11 cellular contexts compared by ENCODE assay signal in the genomic region with DNA sequence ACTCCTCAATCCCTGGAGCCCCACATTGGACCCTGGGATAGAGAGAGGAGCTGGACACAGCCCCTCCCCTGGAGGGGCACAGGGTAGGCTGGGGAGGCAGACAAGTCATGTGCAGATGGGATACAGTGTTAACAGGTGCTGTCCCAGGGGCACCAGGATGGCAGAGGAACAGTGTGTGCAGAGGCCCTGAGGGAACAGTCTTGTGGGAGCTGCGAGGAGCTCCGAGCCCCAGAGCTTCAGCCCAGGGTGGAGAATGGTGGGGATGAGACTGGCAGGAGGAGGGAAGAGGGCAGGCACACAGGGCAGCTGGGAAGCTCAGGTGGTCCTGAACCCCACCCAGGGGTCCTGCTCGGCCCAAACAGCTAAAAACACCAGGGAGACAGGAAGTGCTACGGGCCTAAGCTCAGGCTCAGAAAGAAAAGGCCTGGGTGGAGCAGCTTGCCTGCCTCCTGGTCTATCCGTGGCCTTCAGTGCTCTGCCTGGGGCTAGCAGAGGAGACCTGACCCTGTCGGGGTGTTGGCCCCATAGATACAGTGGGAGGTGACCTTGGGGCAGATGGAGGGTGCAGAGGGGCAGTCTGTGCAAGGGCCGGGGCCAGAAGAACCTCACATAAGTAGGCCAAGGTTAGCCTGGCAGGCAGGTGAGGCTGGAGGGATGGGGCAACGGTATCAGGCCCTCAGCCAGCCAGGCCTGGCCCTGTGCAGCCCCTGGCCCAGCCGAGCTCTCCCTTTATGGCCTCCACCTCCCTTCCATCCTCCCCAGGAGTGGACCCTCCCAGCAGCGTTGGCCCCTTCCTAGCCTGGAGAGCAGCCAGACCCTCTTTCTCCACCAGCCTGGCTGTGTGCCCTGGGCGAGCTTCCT. TPM values are rescaled to one million over a fixed set of nuclear protein-coding genes. Genes with fewer than 3 reads are reported as not detected.
DNase-seq lines count a peak whose midpoint lies in the region; ATAC-seq and TF ChIP-seq lines count a peak whose summit lies in the region.
"Had no signal": no experiment of that assay in that cellular context is flagged by ENCODE, and none has a peak within 500 bp of the region (broad histone marks: within the 10 kb centered on the region; RNA-seq: fewer than 3 reads in every experiment).

No MANE protein-coding gene starts in this region.

- peaks cover 23% of the 10 kb centered on the region for H3K4me1 ChIP-seq in body of pancreas
- H3K4me1 ChIP-seq in mesodermal cell (ENCODE audit: control insufficient read depth, insufficient read depth, low read length, poor library complexity, severe bottlenecking): peaks cover 23% of the 10 kb centered on the region
- H3K4me1 ChIP-seq in thymus (ENCODE audit: control insufficient read depth, insufficient read depth, low read length): peaks cover 6% of the 10 kb centered on the region

- DNase-seq in activated CD4-positive, CD25-positive, alpha-beta regulatory T cell (lab: John Stamatoyannopoulos, UW): no peak
- peak in 3 of 4 donors; percentile 5 to 16 (median 8) for DNase-seq in body of pancreas
- no peak for DNase-seq in stimulated activated CD8-positive, alpha-beta memory T cell treated with anti-CD3 and anti-CD28 coated beads, Interleukin-4, amount 100 ng/mL, for 48 hours
- DNase-seq: activated B cell treated with CpG ODN at 0.5 μM for 24 hours, NCI-H526 had no signal

- H3K27ac ChIP-seq in body of pancreas: peak overlapping the region in 3 of 4 donors; percentile 36 to 55 (median 39)
- peak overlapping the region; percentile 43 for H3K27ac ChIP-seq in mesodermal cell (ENCODE audit: low read depth, low read length, severe bottlenecking)
- peak overlapping the region; percentile 55 for H3K27ac ChIP-seq in thymus (ENCODE audit: low read depth)

- ATAC-seq in activated CD4-positive, CD25-positive, alpha-beta regulatory T cell treated with anti-CD3 and anti-CD28 coated beads, Interleukin-2, amount 50 U/mL, for 24 hours: peak; percentile 15 to 17
- ATAC-seq in body of pancreas: no peak
- ATAC-seq in GM21825 (IDR thresholded peaks at IDR 0.05; ENCODE audit: unreplicated experiment): no peak
- no peak for ATAC-seq in GM19328 (IDR thresholded peaks at IDR 0.05; ENCODE audit: unreplicated experiment)

- H3K27me3 ChIP-seq in body of pancreas (no peaks in the 10 kb centered on the region), thymus (ENCODE audit: control insufficient read depth, insufficient read depth) (no peaks in the 10 kb centered on the region)

- H3K36me3 ChIP-seq in body of pancreas (replicated peaks in 1 of 2; ENCODE audit: insufficient read depth in 1 of 2, low read depth in 2 of 2) (no peaks in the 10 kb centered on the region), mesodermal cell (ENCODE audit: control insufficient read depth, insufficient read depth, low read length) (peaks cover 27% of the 10 kb centered on the region), thymus (ENCODE audit: control insufficient read depth, insufficient read depth) (no peaks in the 10 kb centered on the region)

- H3K4me3 ChIP-seq in body of pancreas (no peak overlapping the region), mesodermal cell (ENCODE audit: extremely low read depth, insufficient read depth, low read length, poor library complexity, severe bottlenecking) (no peak overlapping the region), thymus (ENCODE audit: low read length) (no peak overlapping the region)

- no peaks in the 10 kb centered on the region for H3K9me3 ChIP-seq in body of pancreas
- H3K9me3 ChIP-seq in mesodermal cell (ENCODE audit: control insufficient read depth, low read length): no peaks in the 10 kb centered on the region
- H3K9me3 ChIP-seq in thymus (ENCODE audit: control insufficient read depth): no peaks in the 10 kb centered on the region

- 63 to 65% methylated on average over 9 to 11 of the region's 11 CpGs for WGBS in body of pancreas, 2 donors
- WGBS in mesodermal cell (ENCODE audit: insufficient coverage in 2 of 2), 2 experiments: 83 to 91% methylated on average over 9 to 11 of the region's 11 CpGs
- WGBS in thymus: 83% methylated on average over 11 of the region's 11 CpGs

- TF ChIP-seq POLR2A in body of pancreas (IDR thresholded peaks at IDR 0.05): no peak

- intact Hi-C loops in body of pancreas (cut with DNase I): no loop called here

- no peak for TF ChIP-seq CTCF in body of pancreas (IDR thresholded peaks at IDR 0.05)

RNA-seq across cellular contexts. Expression of a gene that starts 15.4 kb away (rescaled TPM):
- 10 to 100 TPM in 1 of 2 donors, 1 to 10 TPM in 1; 7.8 to 13.8 TPM for total RNA-seq in body of pancreas
- 37.2 TPM for polyA plus RNA-seq in mesodermal cell (2013, experiment 1 of 2)
- polyA plus RNA-seq in mesodermal cell (2013, experiment 2 of 2): 32.1 TPM
- 3.0 TPM for polyA plus RNA-seq in thymus

RNA-seq across cellular contexts. Expression of a gene that starts 20.4 kb away (rescaled TPM):
- not detected for total RNA-seq in body of pancreas
- not detected for polyA plus RNA-seq in mesodermal cell (2013, experiment 1 of 2)
- not detected for polyA plus RNA-seq in mesodermal cell (2013, experiment 2 of 2)
- not detected for polyA plus RNA-seq in thymus
- total RNA-seq: A172, activated B cell treated with CpG ODN at 0.5 μM for 24 hours had no signal

RNA-seq across cellular contexts. Expression of a gene that starts 45.8 kb away (rescaled TPM):
- 10 to 100 TPM; 10.4 to 12.9 TPM for total RNA-seq in body of pancreas
- 6.3 TPM for polyA plus RNA-seq in mesodermal cell (2013, experiment 1 of 2)
- 4.5 TPM for polyA plus RNA-seq in mesodermal cell (2013, experiment 2 of 2)
- polyA plus RNA-seq in thymus: 7.6 TPM
- total RNA-seq: A172 had no signal

RNA-seq across cellular contexts. Expression of a gene that starts 48.0 kb away (rescaled TPM):
- not detected for total RNA-seq in body of pancreas
- polyA plus RNA-seq in mesodermal cell (2013, experiment 1 of 2): not detected
- polyA plus RNA-seq in mesodermal cell (2013, experiment 2 of 2): not detected
- polyA plus RNA-seq in thymus: not detected
- total RNA-seq: A172, activated B cell treated with CpG ODN at 0.5 μM for 24 hours had no signal

Comparison
In these comparisons a context has a peak if more than half of its experiments do, and no peak if none do; other contexts are left out.
1. ATAC-seq: peak in activated CD4-positive, CD25-positive, alpha-beta regulatory T cell treated with anti-CD3 and anti-CD28 coated beads, Interleukin-2, amount 50 U/mL, for 24 hours (2 of 2); none in body of pancreas (single experiment), GM21825 (single experiment) and GM19328 (single experiment).
2. DNase-seq: peak in body of pancreas (3 of 4); none in activated CD4-positive, CD25-positive, alpha-beta regulatory T cell (0 of 4) and stimulated activated CD8-positive, alpha-beta memory T cell treated with anti-CD3 and anti-CD28 coated beads, Interleukin-4, amount 100 ng/mL, for 48 hours (single experiment).
3. Peak in every context shown above with its lines, with median percentiles within 50 percentile points of each other: H3K27ac ChIP-seq.